Comparison of ENCODE assay signal across 32 cellular contexts in genomic region chr7:25239888-25240287, GRCh38. TPM values are rescaled to one million over a fixed set of nuclear protein-coding genes. Genes with fewer than 3 reads are reported as not detected.
"Had no signal": no experiment of that assay in that cellular context is flagged by ENCODE, and none has a peak within 500 bp of the region (broad histone marks: within the 10 kb centered on the region; RNA-seq: fewer than 3 reads in every experiment).

No MANE protein-coding gene starts in this region.

- ATAC-seq: activated CD8-positive, alpha-beta T cell treated with anti-CD3 and anti-CD28 coated beads for 36 hours; activated naive CD8-positive, alpha-beta T cell treated with anti-CD3 and anti-CD28 coated beads, Interleukin-2, amount 50 U/mL, for 24 hours; activated T-cell treated with anti-CD3 and anti-CD28 coated beads, Interleukin-2, amount 50 U/mL, for 4 hours; body of pancreas; effector memory CD8-positive, alpha-beta T cell; foreskin keratinocyte; T-helper 17 cell; WTC11 had no signal

- H3K27ac ChIP-seq: adrenal gland, body of pancreas, esophagus muscularis mucosa, foreskin keratinocyte, gastrocnemius medialis, heart left ventricle had no signal

- H3K9me3 ChIP-seq: adrenal gland, body of pancreas, esophagus muscularis mucosa, gastrocnemius medialis, heart left ventricle had no signal

- H3K36me3 ChIP-seq: adrenal gland, esophagus muscularis mucosa, gastrocnemius medialis, heart left ventricle had no signal

- H3K4me3 ChIP-seq: adrenal gland, body of pancreas, esophagus muscularis mucosa, gastrocnemius medialis, heart left ventricle had no signal

- FAIRE-seq: colon had no signal

- DNase-seq: activated CD4-positive, alpha-beta T cell treated with anti-CD3 and anti-CD28 coated beads for 1 hour; activated CD4-positive, alpha-beta T cell treated with anti-CD3 and anti-CD28 coated beads for 48 hours; activated CD4-positive, alpha-beta T cell treated with anti-CD3 and anti-CD28 coated beads, Interleukin-2, amount 50 U/mL, for 1 hour; activated CD4-positive, alpha-beta T cell treated with anti-CD3 and anti-CD28 coated beads, Interleukin-2, amount 50 U/mL, for 48 hours; activated CD8-positive, alpha-beta memory T cell treated with anti-CD3 and anti-CD28 coated beads for 24 hours; activated CD8-positive, alpha-beta T cell treated with anti-CD3 and anti-CD28 coated beads for 36 hours; activated effector memory CD4-positive, alpha-beta T cell treated with anti-CD3 and anti-CD28 coated beads, Interleukin-2, amount 50 U/mL, for 16 hours; activated naive CD4-positive, alpha-beta T cell treated with anti-CD3 and anti-CD28 coated beads for 36 hours; activated naive CD8-positive, alpha-beta T cell treated with anti-CD3 and anti-CD28 coated beads for 36 hours; activated naive CD8-positive, alpha-beta T cell treated with anti-CD3 and anti-CD28 coated beads, Interleukin-2, amount 50 U/mL, for 24 hours; activated T-cell treated with anti-CD3 and anti-CD28 coated beads, Interleukin-2, amount 50 U/mL, for 4 hours; amygdala; cortex of kidney; dermis blood vessel endothelial cell; effector CD4-positive, alpha-beta T cell; effector memory CD8-positive, alpha-beta T cell; erythroblast; foreskin keratinocyte; glutamatergic neuron; T-helper 1 cell; T-helper 17 cell; T1000 had no signal

- H3K27me3 ChIP-seq: body of pancreas, gastrocnemius medialis had no signal

- H3K4me1 ChIP-seq: body of pancreas, foreskin keratinocyte had no signal

RNA-seq across cellular contexts. Expression of gene NPVF, which starts 11.6 kb away (rescaled TPM):
- total RNA-seq: activated CD8-positive, alpha-beta T cell treated with anti-CD3 and anti-CD28 coated beads for 36 hours; activated naive CD4-positive, alpha-beta T cell treated with anti-CD3 and anti-CD28 coated beads for 36 hours; activated naive CD8-positive, alpha-beta T cell treated with anti-CD3 and anti-CD28 coated beads for 36 hours; activated T-cell treated with anti-CD3 and anti-CD28 coated beads, Interleukin-2, amount 50 U/mL, for 4 hours; activated T-helper 2 cell treated with anti-CD3 and anti-CD28 coated beads, Interferon-gamma antibody, Interleukin-2, Interleukin-4, amounts not matched to agents 10 μg/mL and 5 μg/mL and 100 μg/mL, durations not matched to agents 14 hours and 24 hours and 36 hours; adrenal gland; aorta; body of pancreas; chondrocyte; dermis blood vessel endothelial cell; esophagus muscularis mucosa; foreskin keratinocyte; gastrocnemius medialis; heart left ventricle; T-helper 17 cell; WTC11 had no signal
- polyA plus RNA-seq: adrenal gland, aorta, foreskin keratinocyte, heart left ventricle had no signal
